In genomic region chr6:144153971-144154370, GRCh38 we compare ENCODE assay signal across 25 cellular contexts. TPM values are rescaled to one million over a fixed set of nuclear protein-coding genes. Genes with fewer than 3 reads are reported as not detected.
"Had no signal": no experiment of that assay in that cellular context is flagged by ENCODE, and none has a peak within 500 bp of the region (broad histone marks: within the 10 kb centered on the region; RNA-seq: fewer than 3 reads in every experiment).

No MANE protein-coding gene starts in this region.

- H3K4me1 ChIP-seq: breast epithelium had no signal

- H3K27ac ChIP-seq: breast epithelium, gastroesophageal sphincter, testis, upper lobe of right lung, VCaP had no signal

- H3K9me3 ChIP-seq: adrenal gland, breast epithelium, gastroesophageal sphincter, heart left ventricle, left lung, right atrium auricular region, stomach, testis, upper lobe of right lung had no signal

- ATAC-seq: esophagus mucosa, gastroesophageal sphincter, left lung, upper lobe of right lung had no signal

- H3K36me3 Mint-ChIP-seq: mesothelial cell of epicardium had no signal

- H3K27ac Mint-ChIP-seq: activated naive CD4-positive, alpha-beta T cell treated with anti-CD3 and anti-CD28 coated beads, Interleukin-2, amount 10 ng/mL, durations not matched to agents 7 days and 5 days; progenitor cell of endocrine pancreas had no signal

- H3K9me3 Mint-ChIP-seq: activated naive CD4-positive, alpha-beta T cell treated with anti-CD3 and anti-CD28 coated beads, Interleukin-2, amount 10 ng/mL, durations not matched to agents 7 days and 5 days; mesothelial cell of epicardium had no signal

- H3K4me3 ChIP-seq: adrenal gland, breast epithelium, gastroesophageal sphincter, right atrium auricular region, stomach, testis, upper lobe of right lung had no signal

- DNase-seq: activated CD4-positive, alpha-beta T cell treated with anti-CD3 and anti-CD28 coated beads, Interleukin-2, amount 50 U/mL, for 4 hours; activated CD4-positive, CD25-positive, alpha-beta regulatory T cell treated with anti-CD3 and anti-CD28 coated beads, Interleukin-2, amount 50 U/mL, for 72 hours; activated effector memory CD4-positive, alpha-beta T cell treated with Interleukin-2 at 50 U/mL for 16 hours; activated naive CD4-positive, alpha-beta T cell treated with anti-CD3 and anti-CD28 coated beads, Interleukin-2, amount 10 ng/mL, durations not matched to agents 7 days and 5 days; cerebellar nuclear complex; cortex of kidney; effector CD4-positive, alpha-beta T cell; stimulated activated CD4-positive, alpha-beta T cell treated with anti-CD3 and anti-CD28 coated beads, Interleukin-12 subunit alpha, Interleukin-12 subunit beta, amount 100 ng/mL, for 4 hours; stimulated activated CD4-positive, alpha-beta T cell treated with anti-CD3 and anti-CD28 coated beads, Interleukin-1b, Interleukin-23, amount 100 ng/mL, for 48 hours; stimulated activated CD8-positive, alpha-beta memory T cell treated with anti-CD3 and anti-CD28 coated beads, Interleukin-4, amount 100 ng/mL, for 48 hours; stomach; SW 1271; T-helper 2 cell; testis; upper lobe of right lung had no signal

- H3K27me3 ChIP-seq: adrenal gland, breast epithelium, heart left ventricle, left lung, right atrium auricular region, testis, upper lobe of right lung had no signal

- H3K36me3 ChIP-seq: adrenal gland, breast epithelium, gastroesophageal sphincter, right atrium auricular region, stomach, upper lobe of right lung had no signal

- H3K4me3 Mint-ChIP-seq: activated naive CD4-positive, alpha-beta T cell treated with anti-CD3 and anti-CD28 coated beads, Interleukin-2, amount 10 ng/mL, durations not matched to agents 7 days and 5 days; mesothelial cell of epicardium had no signal

RNA-seq across cellular contexts. Expression of gene STX11, which starts 3.7 kb away (rescaled TPM):
- total RNA-seq: progenitor cell of endocrine pancreas had no signal
